8 cellular contexts compared by ENCODE assay signal in the genomic region with DNA sequence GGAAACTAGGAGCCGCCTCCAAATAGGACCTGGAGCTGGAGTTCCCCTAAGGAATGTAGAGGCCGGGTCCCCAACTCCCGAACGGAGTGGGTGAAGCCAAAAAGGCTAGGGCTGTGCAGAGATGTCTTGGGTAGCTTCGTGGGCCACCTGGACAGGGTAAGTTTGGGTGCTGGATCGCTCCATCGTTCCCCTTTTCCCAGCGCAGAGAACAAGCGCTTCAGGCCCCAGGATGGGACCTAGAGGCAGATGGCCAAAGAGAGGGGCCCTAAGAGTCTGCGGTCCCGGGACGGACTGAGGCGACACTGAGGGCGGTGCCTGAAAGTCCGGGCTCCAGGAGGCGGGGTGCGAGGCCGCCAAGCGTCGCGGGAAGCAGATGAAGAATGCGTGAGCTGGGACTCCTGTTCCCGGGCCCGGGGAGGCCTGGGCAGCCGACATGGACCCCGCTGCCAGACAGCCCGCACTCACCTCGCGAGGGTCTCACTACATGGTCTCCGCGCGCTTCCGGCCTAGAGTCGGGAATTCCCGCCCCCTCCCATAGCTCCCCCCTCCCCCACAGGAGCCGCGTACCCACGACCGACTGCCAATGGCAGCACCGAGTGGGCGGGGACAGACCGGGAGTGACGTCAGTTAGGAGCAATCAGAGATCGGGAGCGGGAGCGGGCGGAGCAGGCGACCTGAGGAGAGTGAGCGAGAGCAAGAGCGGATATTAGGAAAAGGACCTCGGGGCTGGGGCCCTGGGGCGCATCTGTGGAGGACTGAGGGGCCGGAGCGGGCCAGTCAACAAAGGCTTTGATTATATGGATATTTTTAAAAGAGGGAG. TPM values are rescaled to one million over a fixed set of nuclear protein-coding genes. Genes with fewer than 3 reads are reported as not detected.
DNase-seq lines count a peak whose midpoint lies in the region; ATAC-seq and TF ChIP-seq lines count a peak whose summit lies in the region.

SLC39A1 (minus strand) TSS at position 508 of the 820 bp plus-strand sequence. CDS start 822 bp downstream, outside the sequence.

- WGBS in right cardiac atrium: under 1% methylated on average over 54 of the region's 54 CpGs

- H3K27ac ChIP-seq in ascending aorta: peak within 1 kb of the TSS; percentile 91 to 96
- peak within 1 kb of the TSS; percentile 93 for H3K27ac ChIP-seq in right cardiac atrium (ENCODE audit: low read length)
- H3K27ac ChIP-seq in uterus: peak within 1 kb of the TSS; percentile 95 to 96

- DNase-seq in GM13977 (ENCODE audit: low spot score) (peak; percentile 90), NCI-H2081 treated with DMSO at 0.1 percent for 48 hours (lab: John Stamatoyannopoulos, UW) (peak; percentile 95), T-helper 9 cell (peak; percentile 97), ascending aorta (ENCODE audit: low spot score in 2 of 2) (peak; percentile 97 to 99), right cardiac atrium (peak; percentile 98 to 100 (median 99)), putamen (ENCODE audit: low spot score) (peak; percentile 98), uterus (peak; percentile 99)

- no peaks in the 10 kb centered on the region for H3K27me3 ChIP-seq in ascending aorta
- no peaks in the 10 kb centered on the region for H3K27me3 ChIP-seq in right cardiac atrium (ENCODE audit: control insufficient read depth, insufficient read depth)
- H3K27me3 ChIP-seq in uterus: no peaks in the 10 kb centered on the region

- peak; percentile 35 for ATAC-seq in HG02973 (IDR thresholded peaks at IDR 0.05; ENCODE audit: unreplicated experiment)
- peak; percentile 86 to 88 for ATAC-seq in right cardiac atrium

- intact Hi-C loops in ascending aorta (cut with DNase I) (loop anchor here (1.0 to 5.0 kb wide), 3 partner anchors 23 to 291 kb away; partner anchors contain the start of genes GATAD2B, ILF2 and RAB13), right cardiac atrium (cut with DNase I) (no loop called here), uterus (cut with DNase I; ENCODE audit: low total_unique reads) (no loop called here)

- H3K4me1 ChIP-seq in ascending aorta: peaks cover 18 to 34% of the 10 kb centered on the region in 2 donors
- H3K4me1 ChIP-seq in right cardiac atrium (ENCODE audit: control insufficient read depth, insufficient read depth, low read length): peaks cover 15% of the 10 kb centered on the region
- H3K4me1 ChIP-seq in uterus: peaks cover 3 to 15% of the 10 kb centered on the region in 2 donors

- TF ChIP-seq POLR2A in uterus (IDR thresholded peaks at IDR 0.05): peak; percentile 66 to 83

- H3K36me3 ChIP-seq in ascending aorta (peaks cover 10 to 14% of the 10 kb centered on the region in 2 donors), uterus (no peaks in the 10 kb centered on the region)

- H3K9me3 ChIP-seq in ascending aorta (no peaks in the 10 kb centered on the region), right cardiac atrium (ENCODE audit: control insufficient read depth, low read length) (no peaks in the 10 kb centered on the region), uterus (no peaks in the 10 kb centered on the region)

- H3K4me3 ChIP-seq in ascending aorta: peak within 1 kb of the TSS; percentile 65 to 75
- H3K4me3 ChIP-seq in right cardiac atrium (ENCODE audit: low read length): peak within 1 kb of the TSS; percentile 57
- peak within 1 kb of the TSS; percentile 68 to 86 for H3K4me3 ChIP-seq in uterus

- in situ Hi-C loops in GM13977 (cut with MboI; ENCODE audit: low pct_unique_long_range_greater_than_20kb, low sequenced_read_pairs, unreplicated experiment): no loop called here

- TF ChIP-seq CTCF in GM13977 (IDR thresholded peaks at IDR 0.05; ENCODE audit: extremely low read depth, insufficient read depth, missing control alignments) (no peak), ascending aorta (IDR thresholded peaks at IDR 0.05) (no peak), uterus (IDR thresholded peaks at IDR 0.05) (no peak)

RNA-seq across cellular contexts. Expression of gene SLC39A1, which starts in this region (rescaled TPM):
- total RNA-seq in ascending aorta: 86.3 TPM
- total RNA-seq in right cardiac atrium: 10 to 100 TPM; 61.2 to 71.4 (median 65.1) TPM
- polyA plus RNA-seq in right cardiac atrium: 61.3 TPM
- total RNA-seq in uterus: 10 to 100 TPM; 66.3 to 96.2 (median 83.6) TPM

Comparison
In these comparisons a context has a peak if more than half of its experiments do, and no peak if none do; other contexts are left out.
1. Peak in every context shown above with its lines: DNase-seq, ATAC-seq, H3K4me3 ChIP-seq and H3K27ac ChIP-seq.